Comparison of ENCODE assay signal across 28 cellular contexts in genomic region chr14:96978525-96979272, GRCh38.
DNase-seq lines count a peak whose midpoint lies in the region; ATAC-seq, FAIRE-seq and TF ChIP-seq lines count a peak whose summit lies in the region.
"Had no signal": no experiment of that assay in that cellular context is flagged by ENCODE, and none has a peak within 500 bp of the region (broad histone marks: within the 10 kb centered on the region; RNA-seq: fewer than 3 reads in every experiment).

No MANE protein-coding gene starts in this region.

- H2AFZ ChIP-seq in K562 (ENCODE audit: low read depth, low read length), result no peak overlapping the region

- H3K9ac ChIP-seq in K562 (ENCODE audit: insufficient read depth in 1 of 2, low read depth in 2 of 2, low read length in 2 of 2), result no peak overlapping the region
- H3K9ac ChIP-seq: BLaER1 had no signal

- intact Hi-C loops in K562 (cut with micrococcal nuclease), result no loop called here
- intact Hi-C loops in left ventricle myocardium inferior (cut with micrococcal nuclease), result no loop called here
- intact Hi-C loops in aorta (cut with DNase I), result no loop called here

- H3K4me2 ChIP-seq in K562 (ENCODE audit: insufficient read depth, low read length), result no peak overlapping the region
- H3K4me2 ChIP-seq: BLaER1 had no signal

- CTCF ChIA-PET in K562 (lab: Yijun Ruan, JAX; ENCODE audit: low intra/inter-chr PET ratio), result no interaction called here

- no peak for TF ChIP-seq RAD21 in K562 (CRISPR knock-in tag; conservative IDR thresholded peaks at IDR 0.05 in 1 of 2, IDR thresholded peaks at IDR 0.05 in 1 of 2)

- no peak for FAIRE-seq in K562 (lab: Jason Lieb, UNC)
- FAIRE-seq: GM12891, small intestine had no signal

- no TSS peak for BruUV-seq in K562 (replicated peaks; lab: Mats Ljungman, UMichigan)

- no peak for TF ChIP-seq POLR2A in K562 (conservative IDR thresholded peaks at IDR 0.05)

- peak; percentile 52 for DNase-seq in DMS53 treated with DMSO at 0.1 percent for 48 hours (lab: John Stamatoyannopoulos, UW; ENCODE audit: unreplicated experiment)
- peak; percentile 93 for DNase-seq in NCI-H1105 treated with DMSO at 0.1 percent for 48 hours (lab: John Stamatoyannopoulos, UW)
- DNase-seq in NCI-H2107 (lab: John Stamatoyannopoulos, UW), result peak; percentile 6
- no peak for DNase-seq in K562 (ENCODE audit: extremely low read depth in 1 of 4, low spot score in 3 of 4)
- no peak for DNase-seq in left ventricle myocardium inferior
- DNase-seq in HPDE6-E6E7 (ENCODE audit: extremely low spot score), result no peak
- DNase-seq in aorta, result no peak
- DNase-seq: activated CD4-positive, alpha-beta T cell treated with anti-CD3 and anti-CD28 coated beads, Interleukin-2, amount 10 ng/mL, durations not matched to agents 7 days and 5 days; activated gamma-delta T cell treated with Interleukin-2 at 50 U/mL for 16 hours; activated T-cell treated with anti-CD3 and anti-CD28 coated beads, Interleukin-2, amount 50 U/mL, for 4 hours; central memory CD4-positive, alpha-beta T cell; COR-L47; EL; heart left ventricle; HFFc6; IMR-90; kidney glomerular epithelial cell; NCI-H1048; NCI-H524 treated with DMSO at 0.1 percent for 48 hours; ovary; retina; SJCRH30; small intestine; stimulated activated CD4-positive, alpha-beta T cell treated with anti-CD3 and anti-CD28 coated beads, Interleukin-1b, Interleukin-23, amount 100 ng/mL, for 48 hours; trophoblast cell had no signal

- H3K9me3 ChIP-seq in K562 (replicated peaks; ENCODE audit: control insufficient read depth, insufficient read depth, low read depth, low read length) (no peaks in the 10 kb centered on the region), left ventricle myocardium inferior (replicated peaks) (peaks cover 30% of the 10 kb centered on the region), aorta (ENCODE audit: control insufficient read depth, low read length) (peaks cover 4% of the 10 kb centered on the region)
- H3K9me3 ChIP-seq: ovary had no signal

- ATAC-seq in K562 (no peak), aorta (ENCODE audit: low FRiP score) (no peak)
- ATAC-seq: activated T-cell treated with anti-CD3 and anti-CD28 coated beads, Interleukin-2, amount 50 U/mL, for 4 hours; heart left ventricle; WTC11 had no signal

- no peak overlapping the region for H3K27ac ChIP-seq in K562 (ENCODE audit: extremely low read depth, low read depth, low read length)
- no peak overlapping the region for H3K27ac ChIP-seq in left ventricle myocardium inferior (replicated peaks)
- H3K27ac ChIP-seq in aorta (ENCODE audit: low read depth in 1 of 2, low read length in 2 of 2), result no peak overlapping the region
- H3K27ac ChIP-seq: BLaER1, heart left ventricle, ovary, SJCRH30 had no signal

- H3K27me3 ChIP-seq in K562 (ENCODE audit: control insufficient read depth in 2 of 2, insufficient read depth in 2 of 2, low read length in 2 of 2) (peaks cover 3 to 15% of the 10 kb centered on the region in 2 experiments; a peak in 4 of 5 replicates), left ventricle myocardium inferior (ENCODE audit: low read depth) (peaks cover 54% of the 10 kb centered on the region), aorta (ENCODE audit: control insufficient read depth in 1 of 2, insufficient read depth in 2 of 2, low read length in 1 of 2) (no peaks in the 10 kb centered on the region)
- H3K27me3 ChIP-seq: BLaER1, ovary, SJCRH30 had no signal

- no peaks in the 10 kb centered on the region for H3K4me1 ChIP-seq in K562 (replicated peaks in 1 of 2; ENCODE audit: control insufficient read depth in 2 of 2, insufficient read depth in 2 of 2, low read length in 2 of 2)
- no peaks in the 10 kb centered on the region for H3K4me1 ChIP-seq in left ventricle myocardium inferior
- no peaks in the 10 kb centered on the region for H3K4me1 ChIP-seq in aorta (ENCODE audit: control insufficient read depth in 1 of 2, insufficient read depth in 2 of 2, low read length in 2 of 2)
- H3K4me1 ChIP-seq: heart left ventricle, SJCRH30 had no signal

- H3K9me1 ChIP-seq in K562 (ENCODE audit: control insufficient read depth, insufficient read depth, low read length), result no peaks in the 10 kb centered on the region

- POLR2A ChIA-PET in K562 (lab: Yijun Ruan, JAX), result interaction anchor here (0.6 to 1.6 kb wide), 2 partner anchors 16 to 896 kb away, joined by 3 read pairs; no protein-coding TSS in a partner anchor

- H3K36me3 ChIP-seq in K562 (ENCODE audit: control insufficient read depth, insufficient read depth, low read length), result no peaks in the 10 kb centered on the region
- no peaks in the 10 kb centered on the region for H3K36me3 ChIP-seq in left ventricle myocardium inferior
- H3K36me3 ChIP-seq in aorta (ENCODE audit: control insufficient read depth in 1 of 2, insufficient read depth in 2 of 2, low read length in 1 of 2), result no peaks in the 10 kb centered on the region
- H3K36me3 ChIP-seq: BLaER1, heart left ventricle, ovary, SJCRH30 had no signal

- 8% methylated on average over 4 of the region's 4 CpGs for WGBS in K562 (ENCODE audit: insufficient coverage, low coverage, missing lambda C conversion rate)
- 43 to 51% methylated on average over 4 of the region's 4 CpGs for WGBS in aorta, 2 donors

- TF ChIP-seq CTCF in K562 (IDR thresholded peaks at IDR 0.05 in 2 of 3, conservative IDR thresholded peaks at IDR 0.05 in 1 of 3; ENCODE audit: insufficient read depth in 2 of 3, low read depth in 1 of 3, low read length in 3 of 3), result no peak
- no peak for TF ChIP-seq CTCF in left ventricle myocardium inferior (IDR thresholded peaks at IDR 0.05; ENCODE audit: borderline replicate concordance)

- no peak for TF ChIP-seq EP300 in K562 (IDR thresholded peaks at IDR 0.05; ENCODE audit: low read length)

- no peaks in the 10 kb centered on the region for H3K79me2 ChIP-seq in K562 (ENCODE audit: control insufficient read depth, insufficient read depth, low read length)

- in situ Hi-C loops in K562 (cut with MboI), result no loop called here

- H3K4me3 ChIP-seq in K562 (no peak overlapping the region), left ventricle myocardium inferior (no peak overlapping the region), aorta (ENCODE audit: low read length in 2 of 2) (no peak overlapping the region)
- H3K4me3 ChIP-seq: BLaER1, heart left ventricle, ovary, SJCRH30 had no signal

- H4K20me1 ChIP-seq in K562 (replicated peaks; ENCODE audit: control insufficient read depth, insufficient read depth, low read length), result no peaks in the 10 kb centered on the region
- H4K20me1 ChIP-seq: BLaER1 had no signal

TF ChIP-seq in K562, 482 proteins besides CTCF, POLR2A, EP300 and RAD21:
- TF ChIP-seq HNRNPUL1 (IDR thresholded peaks at IDR 0.05; ENCODE audit: low read length) (no peak), NFIC (IDR thresholded peaks at IDR 0.05) (peak; percentile 33; the same call in 1 of the 2 replicates), KDM4B (IDR thresholded peaks at IDR 0.05; ENCODE audit: borderline replicate concordance in 2 of 2, low read depth in 1 of 2) (no peak)

Comparison
In these comparisons a context has a peak if more than half of its experiments do, and no peak if none do; other contexts are left out.
1. DNase-seq: peak in DMS53 treated with DMSO at 0.1 percent for 48 hours (single experiment), NCI-H1105 treated with DMSO at 0.1 percent for 48 hours (single experiment) and NCI-H2107 (single experiment); none in K562 (0 of 4), left ventricle myocardium inferior (single experiment), HPDE6-E6E7 (single experiment) and aorta (0 of 2).